In genomic region chr3:60453326-60453725, GRCh38 we compare ENCODE assay signal across 8 cellular contexts.
"Had no signal": no experiment of that assay in that cellular context is flagged by ENCODE, and none has a peak within 500 bp of the region (broad histone marks: within the 10 kb centered on the region; RNA-seq: fewer than 3 reads in every experiment).

No MANE protein-coding gene starts in this region.

- FAIRE-seq: G401.6, GM12878, GM12891, GM12892, GM18507, GM19239 had no signal

- DNase-seq: GDM1, GF-D8 had no signal

- H3K4me3 ChIP-seq: GM12878 had no signal

- ATAC-seq: GM12878 had no signal
